Comparison of ENCODE assay signal across 31 cellular contexts in the genomic region with DNA sequence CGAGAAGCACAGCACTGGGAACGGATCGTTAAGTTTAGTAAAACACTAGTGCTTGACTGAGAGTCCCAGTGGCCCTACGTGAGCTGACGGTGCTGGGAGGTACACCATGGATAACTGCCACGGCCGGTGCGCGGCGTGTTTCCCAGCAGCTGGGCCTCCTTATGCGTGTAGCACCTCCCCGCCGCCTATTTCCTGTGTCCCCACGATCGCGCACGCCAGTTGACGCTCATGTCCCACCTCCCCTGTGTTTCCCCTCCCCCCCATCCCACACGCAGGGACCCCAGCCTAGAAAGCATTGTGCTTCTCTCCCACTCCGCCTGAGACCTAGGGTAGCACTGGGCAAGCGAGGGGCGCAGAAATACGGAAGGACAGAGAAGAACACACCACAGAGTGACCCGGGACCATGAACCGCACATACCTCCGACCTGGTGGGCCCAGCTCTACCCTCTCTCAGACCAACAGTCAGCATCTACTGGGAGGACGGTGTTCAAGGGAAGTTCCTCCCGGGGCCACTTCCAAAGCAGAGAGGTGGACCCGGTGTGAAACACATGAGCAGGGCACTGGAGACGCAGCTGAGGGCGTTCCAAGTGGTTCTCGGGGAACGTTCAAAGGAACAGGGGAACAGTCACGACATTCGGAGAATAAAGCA. TPM values are rescaled to one million over a fixed set of nuclear protein-coding genes. Genes with fewer than 3 reads are reported as not detected.
DNase-seq lines count a peak whose midpoint lies in the region; ATAC-seq and TF ChIP-seq lines count a peak whose summit lies in the region.
"Had no signal": no experiment of that assay in that cellular context is flagged by ENCODE, and none has a peak within 500 bp of the region (broad histone marks: within the 10 kb centered on the region; RNA-seq: fewer than 3 reads in every experiment).

No MANE protein-coding gene starts in this region.

- no peaks in the 10 kb centered on the region for H3K36me3 ChIP-seq in trophoblast cell (ENCODE audit: control insufficient read depth in 1 of 2, insufficient read depth in 2 of 2, low read length in 2 of 2)
- H3K36me3 ChIP-seq: suprapubic skin, upper lobe of right lung had no signal

- no CpG with 5 or more reads among the region's 35 CpGs for WGBS in trophoblast cell (ENCODE audit: extremely low coverage, insufficient coverage, insufficient read length)

- peak; percentile 38 for DNase-seq in Right ventricle myocardium superior
- DNase-seq in cardiac septum (ENCODE audit: low spot score): no peak
- DNase-seq in T-cell: no peak
- DNase-seq in glutamatergic neuron: peak; percentile 6
- DNase-seq in trophoblast cell: no peak
- DNase-seq in HPDE6-E6E7 (ENCODE audit: extremely low spot score): no peak
- no peak for DNase-seq in RWPE1 (ENCODE audit: low spot score)
- DNase-seq: activated CD8-positive, alpha-beta memory T cell treated with anti-CD3 and anti-CD28 coated beads, Interleukin-2, amount 50 U/mL, for 4 hours; activated naive CD4-positive, alpha-beta T cell treated with anti-CD3 and anti-CD28 coated beads, Interleukin-2, amount 50 U/mL, for 16 hours; central memory CD4-positive, alpha-beta T cell; naive B cell; NCI-H1048; NCI-H2107; NCI-H345; SHP77 treated with DMSO at 0.1 percent for 48 hours; small intestine; stimulated activated CD4-positive, alpha-beta T cell treated with anti-CD3 and anti-CD28 coated beads, Interleukin-1b, Interleukin-23, amount 100 ng/mL, for 48 hours; stimulated activated naive CD4-positive, alpha-beta T cell treated with Interleukin-2 at 50 U/mL for 16 hours; T-helper 9 cell; upper lobe of right lung had no signal

- no peak overlapping the region for H2BK5ac ChIP-seq in trophoblast cell (ENCODE audit: low read depth, low read length, poor library complexity)

- POLR2A ChIA-PET in T-cell (lab: Charles Lee) (no interaction called here), RWPE1 (lab: Yijun Ruan, JAX; ENCODE audit: low non-redundant PET) (no interaction called here)

- H2AK5ac ChIP-seq in trophoblast cell (ENCODE audit: low read length): peak overlapping the region; percentile 59

- no peak overlapping the region for H3K4me2 ChIP-seq in trophoblast cell (ENCODE audit: low read length)

- H3K4me1 Mint-ChIP-seq in T-cell (peaks cover 51 to 73% (median 57%) of the 10 kb centered on the region in 3 donors), glutamatergic neuron (ENCODE audit: low read depth, unreplicated experiment) (peaks cover 23% of the 10 kb centered on the region)

- H3K27ac Mint-ChIP-seq in T-cell (peak overlapping the region; percentile 79 to 81), glutamatergic neuron (ENCODE audit: unreplicated experiment) (peak overlapping the region; percentile 28)
- H3K27ac Mint-ChIP-seq: dendritic cell treated with granulocyte-macrophage colony-stimulating factor and Interleukin-4, amounts not matched to agents 40 ng/mL and 50 ng/mL, for 4 days; mesothelial cell of epicardium; naive B cell had no signal

- TF ChIP-seq CTCF in glutamatergic neuron (IDR thresholded peaks at IDR 0.05; ENCODE audit: partially characterized antibody, unreplicated experiment) (no peak), RWPE1 (conservative IDR thresholded peaks at IDR 0.05; ENCODE audit: low read depth) (no peak)

- peak overlapping the region; percentile 41 for H2BK12ac ChIP-seq in trophoblast cell (ENCODE audit: low read length)

- H3K4me3 Mint-ChIP-seq in T-cell (peak overlapping the region in 1 of 3 donors; percentile 55), glutamatergic neuron (ENCODE audit: unreplicated experiment) (no peak overlapping the region)
- H3K4me3 Mint-ChIP-seq: dendritic cell treated with granulocyte-macrophage colony-stimulating factor and Interleukin-4, amounts not matched to agents 40 ng/mL and 50 ng/mL, for 4 days; mesothelial cell of epicardium; naive B cell had no signal

- CTCF ChIA-PET in T-cell (lab: Charles Lee): no interaction called here
- CTCF ChIA-PET in RWPE1 (lab: Yijun Ruan, JAX): no interaction called here

- no peak overlapping the region for H4K12ac ChIP-seq in trophoblast cell (ENCODE audit: low read depth, low read length)

- peaks cover 4% of the 10 kb centered on the region for H3K79me2 ChIP-seq in trophoblast cell (ENCODE audit: control insufficient read depth, insufficient read depth, low read length, poor library complexity)

- H3K27ac ChIP-seq in trophoblast cell (ENCODE audit: low read depth, low read length) (no peak overlapping the region), RWPE1 (no peak overlapping the region)
- H3K27ac ChIP-seq: suprapubic skin, upper lobe of right lung, VCaP had no signal

- intact Hi-C loops in Right ventricle myocardium superior (cut with DNase I) (no loop called here), cardiac septum (cut with DNase I) (loop anchor here (2.0 to 5.0 kb wide), 2 partner anchors 33 to 99 kb away; no protein-coding TSS in a partner anchor)

- peak overlapping the region; percentile 5 for H3K14ac ChIP-seq in trophoblast cell (ENCODE audit: low read length)

- H3K27me3 Mint-ChIP-seq in T-cell (no peaks in the 10 kb centered on the region), glutamatergic neuron (ENCODE audit: unreplicated experiment) (peaks cover 3% of the 10 kb centered on the region)
- H3K27me3 Mint-ChIP-seq: dendritic cell treated with granulocyte-macrophage colony-stimulating factor and Interleukin-4, amounts not matched to agents 40 ng/mL and 50 ng/mL, for 4 days had no signal

- peak overlapping the region; percentile 50 for H2BK120ac ChIP-seq in trophoblast cell (ENCODE audit: insufficient read depth, low read length, poor library complexity)

- H3K79me1 ChIP-seq in trophoblast cell (ENCODE audit: low read length): peaks cover 27% of the 10 kb centered on the region

- no peak overlapping the region for H3K4me3 ChIP-seq in trophoblast cell (ENCODE audit: low read depth, low read length)
- H3K4me3 ChIP-seq: K562, suprapubic skin, upper lobe of right lung had no signal

- no peak overlapping the region for H4K8ac ChIP-seq in trophoblast cell (ENCODE audit: low read depth, low read length)

- no peaks in the 10 kb centered on the region for H3K9me3 ChIP-seq in trophoblast cell (ENCODE audit: insufficient read depth, low read depth, low read length)
- H3K9me3 ChIP-seq: suprapubic skin, upper lobe of right lung had no signal

- ATAC-seq in Right ventricle myocardium superior (ENCODE audit: poor library complexity) (no peak), T-cell (replicated peaks in 1 of 4) (no peak), HG03196 (IDR thresholded peaks at IDR 0.05; ENCODE audit: unreplicated experiment) (no peak)
- ATAC-seq: esophagus mucosa, K562, upper lobe of right lung had no signal

- no peak overlapping the region for H3K18ac ChIP-seq in trophoblast cell (ENCODE audit: low read length)

- H3K9me3 Mint-ChIP-seq in T-cell (no peaks in the 10 kb centered on the region), glutamatergic neuron (ENCODE audit: unreplicated experiment) (peaks cover 4% of the 10 kb centered on the region)
- H3K9me3 Mint-ChIP-seq: dendritic cell treated with granulocyte-macrophage colony-stimulating factor and Interleukin-4, amounts not matched to agents 40 ng/mL and 50 ng/mL, for 4 days; mesothelial cell of epicardium; naive B cell had no signal

- no peaks in the 10 kb centered on the region for H3K27me3 ChIP-seq in trophoblast cell (ENCODE audit: insufficient read depth, low read length)
- H3K27me3 ChIP-seq: suprapubic skin, upper lobe of right lung had no signal

- no peak overlapping the region for H2AFZ ChIP-seq in trophoblast cell (ENCODE audit: insufficient read depth, low read length, poor library complexity)

- H3K4ac ChIP-seq in trophoblast cell (ENCODE audit: low read depth, low read length): no peak overlapping the region

- H3K9ac ChIP-seq in trophoblast cell (ENCODE audit: low read length): no peak overlapping the region

- peak overlapping the region; percentile 31 for H4K91ac ChIP-seq in trophoblast cell (ENCODE audit: low read depth, low read length)

- H3K36me3 Mint-ChIP-seq in T-cell (no peaks in the 10 kb centered on the region), glutamatergic neuron (ENCODE audit: unreplicated experiment) (no peaks in the 10 kb centered on the region)
- H3K36me3 Mint-ChIP-seq: mesothelial cell of epicardium, naive B cell had no signal

- peaks cover 19 to 21% of the 10 kb centered on the region in 2 experiments for H3K4me1 ChIP-seq in trophoblast cell (ENCODE audit: control insufficient read depth in 1 of 2, insufficient read depth in 2 of 2, low read length in 2 of 2)

- no peak overlapping the region for H3K23ac ChIP-seq in trophoblast cell (ENCODE audit: low read length)

RNA-seq across cellular contexts. Expression of gene DBH, which starts 45.6 kb away (rescaled TPM):
- total RNA-seq in Right ventricle myocardium superior (not detected), cardiac septum (not detected), T-cell (under 1 TPM; 0.26 to 0.82 (median 0.32) TPM), glutamatergic neuron (ENCODE audit: unreplicated experiment) (1.8 TPM)
- 0.01 and 0.03 TPM in 2 replicates for polyA plus RNA-seq in trophoblast cell (2013)
- total RNA-seq: aorta, esophagus mucosa, fibroblast of villous mesenchyme, K562, mesothelial cell of epicardium, osteocyte, suprapubic skin, upper lobe of right lung had no signal
- polyA plus RNA-seq: AG04450, aorta, K562 had no signal

RNA-seq across cellular contexts. Expression of gene SARDH, which starts 56.4 kb away (rescaled TPM):
- total RNA-seq in Right ventricle myocardium superior (0.94 TPM), cardiac septum (1.3 TPM), T-cell (10 to 100 TPM in 4 of 5 donors, 1 to 10 TPM in 1; 8.8 to 34.4 (median 23.8) TPM), glutamatergic neuron (ENCODE audit: unreplicated experiment) (2.0 TPM)
- 0.88 and 0.90 TPM in 2 replicates for polyA plus RNA-seq in trophoblast cell (2013)
- total RNA-seq: K562 had no signal

Comparison
In these comparisons a context has a peak if more than half of its experiments do, and no peak if none do; other contexts are left out.
1. DNase-seq: peak in Right ventricle myocardium superior (single experiment) and glutamatergic neuron (single experiment); none in cardiac septum (single experiment), T-cell (0 of 34), trophoblast cell (0 of 2), HPDE6-E6E7 (single experiment) and RWPE1 (single experiment).